28 cellular contexts compared by ENCODE assay signal in the genomic region with DNA sequence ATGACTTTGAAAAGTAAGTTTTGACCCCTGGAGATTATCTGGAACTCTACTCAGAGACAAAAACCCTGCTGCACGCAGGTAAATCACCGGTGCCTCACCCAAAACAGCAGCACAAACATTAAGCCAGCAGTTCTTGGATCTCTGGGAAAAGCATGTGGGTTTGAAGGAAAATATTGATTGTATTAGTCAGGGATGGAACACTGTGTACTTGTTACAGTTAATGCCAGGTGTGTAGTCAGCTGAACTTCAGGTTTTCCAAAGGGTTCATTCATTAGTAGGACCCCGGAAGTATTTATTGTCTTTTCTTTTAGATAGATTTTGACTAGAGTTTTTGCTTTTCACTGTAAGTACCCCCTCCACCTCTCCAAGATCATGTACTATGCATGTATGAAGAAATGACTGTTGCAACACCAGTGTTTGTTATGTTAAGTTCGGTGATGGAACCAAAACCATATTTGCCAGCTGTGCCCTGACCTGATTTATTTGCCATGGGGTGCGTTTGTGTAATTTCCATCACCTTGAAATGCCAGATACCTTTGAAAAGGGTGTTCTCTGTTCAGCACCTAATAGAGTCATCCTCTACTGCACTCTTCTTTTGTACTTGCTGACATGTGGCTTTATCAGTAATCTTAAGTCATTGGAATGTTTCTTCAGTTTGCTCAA. TPM values are rescaled to one million over a fixed set of nuclear protein-coding genes. Genes with fewer than 3 reads are reported as not detected.
A peak's percentile ranks its signal among the peaks of the same experiment; 100 is the strongest.
DNase-seq lines count a peak whose midpoint lies in the region; ATAC-seq, FAIRE-seq and TF ChIP-seq lines count a peak whose summit lies in the region.
"Had no signal": no experiment of that assay in that cellular context is flagged by ENCODE, and none has a peak within 500 bp of the region (broad histone marks: within the 10 kb centered on the region; RNA-seq: fewer than 3 reads in every experiment).

No MANE protein-coding gene starts in this region.

- FAIRE-seq in frontal cortex (lab: Jason Lieb, UNC), result no peak
- FAIRE-seq: GM12892 had no signal

- TF ChIP-seq CTCF in epithelial cell of esophagus (IDR thresholded peaks at IDR 0.05; ENCODE audit: insufficient read depth, low read depth, low read length, missing control alignments) (no peak), liver (IDR thresholded peaks at IDR 0.05; ENCODE audit: low read depth, low read length, missing input control) (no peak), upper lobe of right lung (IDR thresholded peaks at IDR 0.05) (no peak), upper lobe of left lung (IDR thresholded peaks at IDR 0.05) (no peak)

- peak overlapping the region; percentile 73 to 89 for H3K27ac ChIP-seq in liver (ENCODE audit: low read depth in 1 of 2, low read length in 2 of 2)
- H3K27ac ChIP-seq in upper lobe of right lung, result no peak overlapping the region
- no peak overlapping the region for H3K27ac ChIP-seq in upper lobe of left lung
- H3K27ac ChIP-seq: HL-60, RWPE1, SK-N-MC, testis, uterus had no signal

- peaks cover 0 to 3% (median 0%) of the 10 kb centered on the region in 4 donors for H3K36me3 ChIP-seq in liver (ENCODE audit: control insufficient read depth in 4 of 4, insufficient read depth in 3 of 4, low read depth in 1 of 4, low read length in 3 of 4)
- no peaks in the 10 kb centered on the region for H3K36me3 ChIP-seq in upper lobe of right lung
- H3K36me3 ChIP-seq in upper lobe of left lung, result no peaks in the 10 kb centered on the region
- H3K36me3 ChIP-seq: uterus had no signal

- WGBS in liver, result 43% methylated on average over 5 of the region's 5 CpGs
- WGBS in upper lobe of left lung, 2 donors, result 71 to 76% methylated on average over 5 of the region's 5 CpGs

- H3K4me1 ChIP-seq in liver (ENCODE audit: control insufficient read depth in 4 of 4, insufficient read depth in 4 of 4, low read length in 3 of 4) (peaks cover 13 to 87% (median 69%) of the 10 kb centered on the region in 4 donors), upper lobe of right lung (no peaks in the 10 kb centered on the region), upper lobe of left lung (no peaks in the 10 kb centered on the region)
- H3K4me1 ChIP-seq: uterus had no signal

- H3K9ac ChIP-seq in liver (ENCODE audit: low read depth in 1 of 2, low read length in 2 of 2), result peak overlapping the region in 1 of 2 donors; percentile 26

- no peak for TF ChIP-seq POLR2A in upper lobe of left lung (IDR thresholded peaks at IDR 0.05)

- TF ChIP-seq EP300 in upper lobe of left lung (IDR thresholded peaks at IDR 0.05), result no peak

- intact Hi-C loops in upper lobe of right lung (cut with DNase I), result no loop called here

- ATAC-seq in upper lobe of right lung (peak; percentile 58), HG02884 (IDR thresholded peaks at IDR 0.05; ENCODE audit: unreplicated experiment) (no peak), upper lobe of left lung (ENCODE audit: low FRiP score in 2 of 2) (no peak)
- ATAC-seq: activated T-helper 17 cell treated with anti-CD3 and anti-CD28 coated beads, Interleukin-2, amount 50 U/mL, for 72 hours had no signal

- no peak overlapping the region for H3K4me3 ChIP-seq in epithelial cell of esophagus (ENCODE audit: low read length)
- H3K4me3 ChIP-seq in liver (ENCODE audit: low read depth in 1 of 3, low read length in 3 of 3), result peak overlapping the region in 2 of 3 donors; percentile 19 to 44
- H3K4me3 ChIP-seq in upper lobe of right lung, result no peak overlapping the region
- H3K4me3 ChIP-seq in upper lobe of left lung, result no peak overlapping the region
- H3K4me3 ChIP-seq: SK-N-MC, testis, uterus had no signal

- no peaks in the 10 kb centered on the region for H3K9me3 ChIP-seq in liver (ENCODE audit: control insufficient read depth in 4 of 4, low read length in 3 of 4)
- H3K9me3 ChIP-seq in upper lobe of right lung, result no peaks in the 10 kb centered on the region
- no peaks in the 10 kb centered on the region for H3K9me3 ChIP-seq in upper lobe of left lung
- H3K9me3 ChIP-seq: testis, uterus had no signal

- DNase-seq in NCI-H748 (lab: John Stamatoyannopoulos, UW; ENCODE audit: unreplicated experiment), result peak; percentile 18
- no peak for DNase-seq in NCI-H748 treated with DMSO at 0.1 percent for 48 hours (lab: John Stamatoyannopoulos, UW)
- peak; percentile 34 for DNase-seq in epithelial cell of esophagus (ENCODE audit: low read depth)
- DNase-seq in upper lobe of right lung, result no peak
- DNase-seq in upper lobe of left lung, result no peak
- no peak for DNase-seq in frontal cortex (ENCODE audit: low spot score in 2 of 2)
- DNase-seq: activated CD4-positive, alpha-beta memory T cell treated with anti-CD3 and anti-CD28 coated beads for 36 hours; activated CD4-positive, CD25-positive, alpha-beta regulatory T cell treated with anti-CD3 and anti-CD28 coated beads, Interleukin-2, amount 50 U/mL, for 72 hours; activated CD8-positive, alpha-beta memory T cell treated with anti-CD3 and anti-CD28 coated beads, Interleukin-2, amount 50 U/mL, for 48 hours; AML-193; CD4-positive, alpha-beta memory T cell; central memory CD4-positive, alpha-beta T cell; dermis blood vessel endothelial cell; GOT3; kidney glomerular epithelial cell; NCI-H1048; NCI-H187; NCI-H524 treated with DMSO at 0.1 percent for 48 hours; stimulated activated naive CD4-positive, alpha-beta T cell; testis; uterus had no signal

- TF ChIP-seq RAD21 in liver (IDR thresholded peaks at IDR 0.05), result peak in 1 of 2 donors; percentile 25

- H3K27me3 ChIP-seq in liver (ENCODE audit: control insufficient read depth in 4 of 4, insufficient read depth in 4 of 4, low read length in 3 of 4) (no peaks in the 10 kb centered on the region), upper lobe of right lung (no peaks in the 10 kb centered on the region), upper lobe of left lung (no peaks in the 10 kb centered on the region)
- H3K27me3 ChIP-seq: testis, uterus had no signal

TF ChIP-seq in liver, 16 proteins besides CTCF, POLR2A, EP300 and RAD21 (continues in another document):
- TF ChIP-seq GABPA (IDR thresholded peaks at IDR 0.05 in 1 of 2, conservative IDR thresholded peaks at IDR 0.05 in 1 of 2), result no peak
- TF ChIP-seq TAF1 (conservative IDR thresholded peaks at IDR 0.05), result peak; percentile 30
- TF ChIP-seq ATF3 (IDR thresholded peaks at IDR 0.05), result peak; percentile 84
- TF ChIP-seq, protein P1, sequence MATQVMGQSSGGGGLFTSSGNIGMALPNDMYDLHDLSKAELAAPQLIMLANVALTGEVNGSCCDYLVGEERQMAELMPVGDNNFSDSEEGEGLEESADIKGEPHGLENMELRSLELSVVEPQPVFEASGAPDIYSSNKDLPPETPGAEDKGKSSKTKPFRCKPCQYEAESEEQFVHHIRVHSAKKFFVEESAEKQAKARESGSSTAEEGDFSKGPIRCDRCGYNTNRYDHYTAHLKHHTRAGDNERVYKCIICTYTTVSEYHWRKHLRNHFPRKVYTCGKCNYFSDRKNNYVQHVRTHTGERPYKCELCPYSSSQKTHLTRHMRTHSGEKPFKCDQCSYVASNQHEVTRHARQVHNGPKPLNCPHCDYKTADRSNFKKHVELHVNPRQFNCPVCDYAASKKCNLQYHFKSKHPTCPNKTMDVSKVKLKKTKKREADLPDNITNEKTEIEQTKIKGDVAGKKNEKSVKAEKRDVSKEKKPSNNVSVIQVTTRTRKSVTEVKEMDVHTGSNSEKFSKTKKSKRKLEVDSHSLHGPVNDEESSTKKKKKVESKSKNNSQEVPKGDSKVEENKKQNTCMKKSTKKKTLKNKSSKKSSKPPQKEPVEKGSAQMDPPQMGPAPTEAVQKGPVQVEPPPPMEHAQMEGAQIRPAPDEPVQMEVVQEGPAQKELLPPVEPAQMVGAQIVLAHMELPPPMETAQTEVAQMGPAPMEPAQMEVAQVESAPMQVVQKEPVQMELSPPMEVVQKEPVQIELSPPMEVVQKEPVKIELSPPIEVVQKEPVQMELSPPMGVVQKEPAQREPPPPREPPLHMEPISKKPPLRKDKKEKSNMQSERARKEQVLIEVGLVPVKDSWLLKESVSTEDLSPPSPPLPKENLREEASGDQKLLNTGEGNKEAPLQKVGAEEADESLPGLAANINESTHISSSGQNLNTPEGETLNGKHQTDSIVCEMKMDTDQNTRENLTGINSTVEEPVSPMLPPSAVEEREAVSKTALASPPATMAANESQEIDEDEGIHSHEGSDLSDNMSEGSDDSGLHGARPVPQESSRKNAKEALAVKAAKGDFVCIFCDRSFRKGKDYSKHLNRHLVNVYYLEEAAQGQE (IDR thresholded peaks at IDR 0.05), result peak; percentile 43
- TF ChIP-seq, protein P2, sequence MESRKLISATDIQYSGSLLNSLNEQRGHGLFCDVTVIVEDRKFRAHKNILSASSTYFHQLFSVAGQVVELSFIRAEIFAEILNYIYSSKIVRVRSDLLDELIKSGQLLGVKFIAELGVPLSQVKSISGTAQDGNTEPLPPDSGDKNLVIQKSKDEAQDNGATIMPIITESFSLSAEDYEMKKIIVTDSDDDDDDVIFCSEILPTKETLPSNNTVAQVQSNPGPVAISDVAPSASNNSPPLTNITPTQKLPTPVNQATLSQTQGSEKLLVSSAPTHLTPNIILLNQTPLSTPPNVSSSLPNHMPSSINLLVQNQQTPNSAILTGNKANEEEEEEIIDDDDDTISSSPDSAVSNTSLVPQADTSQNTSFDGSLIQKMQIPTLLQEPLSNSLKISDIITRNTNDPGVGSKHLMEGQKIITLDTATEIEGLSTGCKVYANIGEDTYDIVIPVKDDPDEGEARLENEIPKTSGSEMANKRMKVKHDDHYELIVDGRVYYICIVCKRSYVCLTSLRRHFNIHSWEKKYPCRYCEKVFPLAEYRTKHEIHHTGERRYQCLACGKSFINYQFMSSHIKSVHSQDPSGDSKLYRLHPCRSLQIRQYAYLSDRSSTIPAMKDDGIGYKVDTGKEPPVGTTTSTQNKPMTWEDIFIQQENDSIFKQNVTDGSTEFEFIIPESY (IDR thresholded peaks at IDR 0.05), result peak; percentile 71
- peak; percentile 46 for TF ChIP-seq YY1 (IDR thresholded peaks at IDR 0.05)
- TF ChIP-seq HNF4G (IDR thresholded peaks at IDR 0.05), result peak; percentile 17
- peak; percentile 68 for TF ChIP-seq FOXA2 (IDR thresholded peaks at IDR 0.05)
- peak; percentile 66 for TF ChIP-seq MAX (IDR thresholded peaks at IDR 0.05)
- TF ChIP-seq HNF4A (conservative IDR thresholded peaks at IDR 0.05), result peak; percentile 58 to 70
- TF ChIP-seq EGR1 (IDR thresholded peaks at IDR 0.05; ENCODE audit: low read depth in 2 of 2), result peak in 1 of 2 donors; percentile 42
- peak; percentile 34 for TF ChIP-seq FOXA1 (IDR thresholded peaks at IDR 0.05)
- peak; percentile 77 to 79 for TF ChIP-seq RXRA (IDR thresholded peaks at IDR 0.05)

RNA-seq across cellular contexts. Expression of gene ARHGEF26, which starts 14.5 kb away (rescaled TPM):
- total RNA-seq in liver (10 to 100 TPM in 1 of 2 donors, 1 to 10 TPM in 1; 1.4 to 27.9 TPM), upper lobe of right lung (58.8 TPM), upper lobe of left lung (100 to 1,000 TPM in 3 of 6 donors, 10 to 100 TPM in 3; 49.3 to 110 (median 90.9) TPM), frontal cortex (4.1 TPM)
- polyA plus RNA-seq in liver, result 10 to 100 TPM; 11.6 to 25.8 TPM

Comparison
In these comparisons a context has a peak if more than half of its experiments do, and no peak if none do; other contexts are left out.
1. DNase-seq: peak in NCI-H748 (single experiment) and epithelial cell of esophagus (single experiment); none in NCI-H748 treated with DMSO at 0.1 percent for 48 hours (single experiment), upper lobe of right lung (single experiment), upper lobe of left lung (0 of 2) and frontal cortex (0 of 2).
2. H3K4me3 ChIP-seq: peak in liver (2 of 3); none in epithelial cell of esophagus (single experiment), upper lobe of right lung (single experiment) and upper lobe of left lung (0 of 4).
3. H3K27ac ChIP-seq: peak in liver (2 of 2); none in upper lobe of right lung (single experiment) and upper lobe of left lung (0 of 4).